ENCODE assay signal across 15 cellular contexts in genomic region chr20:10565922-10566897, GRCh38.
DNase-seq lines count a peak whose midpoint lies in the region; ATAC-seq and TF ChIP-seq lines count a peak whose summit lies in the region.
"Had no signal": no experiment of that assay in that cellular context is flagged by ENCODE, and none has a peak within 500 bp of the region (broad histone marks: within the 10 kb centered on the region; RNA-seq: fewer than 3 reads in every experiment).

No MANE protein-coding gene starts in this region.

- H3K27ac Mint-ChIP-seq in GM23338 (no peak overlapping the region), mesothelial cell of epicardium (peak overlapping the region; percentile 37)
- H3K27ac Mint-ChIP-seq: activated CD4-positive, alpha-beta T cell treated with anti-CD3 and anti-CD28 coated beads, Interleukin-2, amount 10 ng/mL, durations not matched to agents 7 days and 5 days; IgD-negative memory B cell had no signal

- peaks cover 16% of the 10 kb centered on the region; the same call in 1 of the 2 replicates for H3K9me2 ChIP-seq in GM23338 (ENCODE audit: insufficient read depth)

- H3K36me3 ChIP-seq in GM23338 (ENCODE audit: insufficient read depth), result no peaks in the 10 kb centered on the region
- no peaks in the 10 kb centered on the region for H3K36me3 ChIP-seq in brain microvascular endothelial cell (replicated peaks)

- H3K4me3 Mint-ChIP-seq in GM23338 (no peak overlapping the region), mesothelial cell of epicardium (no peak overlapping the region)
- H3K4me3 Mint-ChIP-seq: activated CD4-positive, alpha-beta T cell treated with anti-CD3 and anti-CD28 coated beads, Interleukin-2, amount 10 ng/mL, durations not matched to agents 7 days and 5 days; IgD-negative memory B cell; immature natural killer cell had no signal

- ATAC-seq in GM23338 (no peak), HG03342 (IDR thresholded peaks at IDR 0.05; ENCODE audit: unreplicated experiment) (no peak), GM18511 (IDR thresholded peaks at IDR 0.05; ENCODE audit: unreplicated experiment) (no peak)
- ATAC-seq: foreskin keratinocyte had no signal

- H3K9me3 Mint-ChIP-seq in GM23338, result no peaks in the 10 kb centered on the region
- peaks cover 25% of the 10 kb centered on the region for H3K9me3 Mint-ChIP-seq in mesothelial cell of epicardium

- CTCF ChIA-PET in AG04450 (lab: Charles Lee), result interaction anchor here (1.1 to 1.7 kb wide), 2 partner anchors 13 to 105 kb away, joined by 3 to 5 read pairs; no protein-coding TSS in a partner anchor

- H3K36me3 Mint-ChIP-seq in GM23338 (ENCODE audit: low read depth) (peaks cover 28% of the 10 kb centered on the region), mesothelial cell of epicardium (peaks cover 27% of the 10 kb centered on the region)

- peaks cover 7% of the 10 kb centered on the region for H3K9me3 ChIP-seq in AG04450 (ENCODE audit: control insufficient read depth, insufficient read depth, low read length)
- H3K9me3 ChIP-seq: BE2C had no signal

- H4K20me1 ChIP-seq in GM23338 (replicated peaks; ENCODE audit: insufficient read depth), result no peaks in the 10 kb centered on the region

- DNase-seq in AG04450 (ENCODE audit: low read depth, low spot score) (no peak), GM23338 (ENCODE audit: low spot score) (no peak), brain microvascular endothelial cell (no peak), mesothelial cell of epicardium (ENCODE audit: low spot score in 2 of 2, unreplicated experiment in 2 of 2) (no peak), HCEC 1CT (no peak), AML-193 (lab: John Stamatoyannopoulos, UW) (no peak)
- DNase-seq: activated CD4-positive, alpha-beta T cell treated with anti-CD3 and anti-CD28 coated beads, Interleukin-2, amount 10 ng/mL, durations not matched to agents 7 days and 5 days; activated T-cell treated with anti-CD3 and anti-CD28 coated beads, Interleukin-2, amount 50 U/mL, for 1 hour; BE2C; immature natural killer cell; NCI-H774 had no signal

- H3K27ac ChIP-seq in AG04450 (ENCODE audit: low read depth, low read length), result peak overlapping the region; percentile 41
- H3K27ac ChIP-seq in GM23338 (ENCODE audit: low read depth), result no peak overlapping the region
- H3K27ac ChIP-seq in brain microvascular endothelial cell, result peak overlapping the region; percentile 16
- H3K27ac ChIP-seq: foreskin keratinocyte had no signal

- H3K79me2 ChIP-seq in GM23338 (replicated peaks; ENCODE audit: insufficient read depth), result no peaks in the 10 kb centered on the region

- H3K4me3 ChIP-seq in AG04450 (ENCODE audit: low read depth, low read length), result no peak overlapping the region
- no peak overlapping the region for H3K4me3 ChIP-seq in GM23338
- H3K4me3 ChIP-seq in brain microvascular endothelial cell (ENCODE audit: low read depth, low read length), result no peak overlapping the region

- peaks cover 10% of the 10 kb centered on the region for H3K4me1 Mint-ChIP-seq in GM23338
- H3K4me1 Mint-ChIP-seq in mesothelial cell of epicardium, result peaks cover 13% of the 10 kb centered on the region

- H3F3A ChIP-seq in GM23338 (replicated peaks; ENCODE audit: low read depth), result no peaks in the 10 kb centered on the region

- in situ Hi-C loops in brain microvascular endothelial cell (cut with HindIII; ENCODE audit: low pct_ligation_motif_present, low sequenced_read_pairs), result no loop called here

- POLR2A ChIA-PET in AG04450 (lab: Yijun Ruan, JAX), result interaction anchor here (1.6 kb wide), 1 partner anchor 105 kb away, joined by 5 read pairs; no protein-coding TSS in a partner anchor

- TF ChIP-seq CTCF in AG04450 (IDR thresholded peaks at IDR 0.05; ENCODE audit: low read depth, low read length) (no peak), GM23338 (conservative IDR thresholded peaks at IDR 0.05; ENCODE audit: low read depth in 2 of 2) (no peak), brain microvascular endothelial cell (IDR thresholded peaks at IDR 0.05; ENCODE audit: low read depth, low read length, missing control alignments) (no peak), mesothelial cell of epicardium (IDR thresholded peaks at IDR 0.05; ENCODE audit: unreplicated experiment) (no peak)

- peak overlapping the region; percentile 43; the same call in 1 of the 2 replicates for H3K4me2 ChIP-seq in GM23338

- H2AFZ ChIP-seq in GM23338, result no peak overlapping the region

- H3K27me3 ChIP-seq in AG04450 (ENCODE audit: control insufficient read depth, insufficient read depth, low read length), result no peaks in the 10 kb centered on the region
- no peaks in the 10 kb centered on the region for H3K27me3 ChIP-seq in GM23338 (ENCODE audit: insufficient read depth)
- no peaks in the 10 kb centered on the region for H3K27me3 ChIP-seq in brain microvascular endothelial cell (replicated peaks)
- H3K27me3 ChIP-seq: BE2C, foreskin keratinocyte had no signal

- H3K27me3 Mint-ChIP-seq in GM23338 (ENCODE audit: insufficient read depth, low read depth, poor library complexity) (no peaks in the 10 kb centered on the region), mesothelial cell of epicardium (ENCODE audit: low read depth) (no peaks in the 10 kb centered on the region)
- H3K27me3 Mint-ChIP-seq: activated CD4-positive, alpha-beta T cell treated with anti-CD3 and anti-CD28 coated beads, Interleukin-2, amount 10 ng/mL, durations not matched to agents 7 days and 5 days; IgD-negative memory B cell had no signal

- no peaks in the 10 kb centered on the region for H3K4me1 ChIP-seq in GM23338 (ENCODE audit: insufficient read depth)

TF ChIP-seq in GM23338, 12 proteins besides CTCF, POLR2A, EP300 and RAD21:
- TF ChIP-seq EZH2phosphoT487 (IDR thresholded peaks at IDR 0.05; ENCODE audit: unreplicated experiment), result no peak
- no peak for TF ChIP-seq STAT1 (IDR thresholded peaks at IDR 0.05; ENCODE audit: unreplicated experiment)
- 0 out of 2 replicates have a peak, but pooled peaks have one; percentile 7 for TF ChIP-seq ZNF462 (CRISPR knock-in tag; IDR thresholded peaks at IDR 0.05)
- TF ChIP-seq CREB1 (CRISPR knock-in tag; IDR thresholded peaks at IDR 0.05; ENCODE audit: low read depth), result no peak
TF ChIP-seq in GM23338: peak in this region for 1.
